8 cellular contexts compared by ENCODE assay signal in the genomic region with DNA sequence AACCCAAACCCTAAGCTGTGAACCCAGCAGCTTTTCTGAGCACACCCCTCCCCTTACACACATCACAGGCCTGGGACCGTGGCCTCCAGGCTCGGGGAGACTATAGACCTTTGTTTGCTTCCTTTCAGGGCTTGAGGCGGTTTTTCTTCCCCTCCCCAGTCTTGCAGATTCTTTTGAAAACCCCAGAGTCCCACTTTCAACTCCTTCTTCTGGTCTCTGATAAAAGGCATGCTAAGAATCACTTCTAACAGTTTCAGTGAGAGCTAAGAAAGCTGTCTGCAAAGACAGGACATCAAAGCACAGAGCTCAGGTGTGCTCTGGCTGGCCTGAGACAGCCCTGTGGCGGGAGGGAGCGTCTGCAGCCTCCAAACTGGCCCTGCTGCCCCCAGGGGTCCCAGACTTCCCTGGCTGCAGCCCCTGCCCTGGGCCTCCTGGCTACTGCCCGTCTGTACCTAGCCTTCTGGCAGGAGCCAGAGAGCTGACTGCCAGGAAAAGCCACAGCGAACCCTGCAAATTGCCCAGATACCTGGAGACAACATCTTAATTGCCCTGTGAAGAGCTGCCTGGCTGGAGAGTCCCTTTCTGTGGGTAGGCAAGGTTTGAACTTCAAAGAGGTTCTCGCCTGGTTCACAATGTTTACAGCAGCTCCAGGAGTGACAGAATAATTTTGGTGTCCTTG.
DNase-seq lines count a peak whose midpoint lies in the region; ATAC-seq and TF ChIP-seq lines count a peak whose summit lies in the region.

No MANE protein-coding gene starts in this region.

- H4K20me1 ChIP-seq in Loucy (ENCODE audit: insufficient read depth, low read length, poor library complexity, severe bottlenecking), result no peaks in the 10 kb centered on the region

- H3F3A ChIP-seq in Loucy (ENCODE audit: low read depth), result peaks cover 9% of the 10 kb centered on the region; the same call in 1 of the 2 replicates

- peak; percentile 81 for ATAC-seq in CD4-positive, alpha-beta T cell (ENCODE audit: poor library complexity)
- peak; percentile 38 for ATAC-seq in GM21367 (IDR thresholded peaks at IDR 0.05; ENCODE audit: unreplicated experiment)
- ATAC-seq in Right ventricle myocardium inferior, result no peak

- peaks cover 5% of the 10 kb centered on the region for H3K9me3 ChIP-seq in CD4-positive, alpha-beta T cell (ENCODE audit: control insufficient read depth, low read length)
- no peaks in the 10 kb centered on the region for H3K9me3 ChIP-seq in Loucy (ENCODE audit: insufficient read depth, low read depth, low read length)

- peak overlapping the region; percentile 42 for H3K4me3 ChIP-seq in Loucy (ENCODE audit: low read length, poor library complexity, severe bottlenecking)

- CTCF ChIA-PET in CD4-positive, alpha-beta T cell (lab: Charles Lee), result interaction anchor here (1.2 to 1.4 kb wide), 2 partner anchors 141 to 145 kb away, joined by 4 to 5 read pairs; no protein-coding TSS in a partner anchor
- CTCF ChIA-PET in activated naive CD4-positive, alpha-beta T cell treated with anti-CD3 and anti-CD28 coated beads, Interleukin-2, amount 10 ng/mL, durations not matched to agents 7 days and 5 days (lab: Charles Lee), result interaction anchor here (1.0 to 2.5 kb wide), 12 partner anchors 29 to 358 kb away, joined by 3 to 17 read pairs (median 4); partner anchors contain the start of gene GADD45G

- no peaks in the 10 kb centered on the region for H3K27me3 Mint-ChIP-seq in CD4-positive, alpha-beta T cell
- peaks cover 6% of the 10 kb centered on the region for H3K27me3 Mint-ChIP-seq in activated naive CD4-positive, alpha-beta T cell treated with anti-CD3 and anti-CD28 coated beads, Interleukin-2, amount 10 ng/mL, durations not matched to agents 7 days and 5 days
- peaks cover 11% of the 10 kb centered on the region for H3K27me3 Mint-ChIP-seq in glutamatergic neuron (ENCODE audit: unreplicated experiment)

- H3K4me1 Mint-ChIP-seq in CD4-positive, alpha-beta T cell (ENCODE audit: low read depth), result peaks cover 85% of the 10 kb centered on the region
- H3K4me1 Mint-ChIP-seq in activated naive CD4-positive, alpha-beta T cell treated with anti-CD3 and anti-CD28 coated beads, Interleukin-2, amount 10 ng/mL, durations not matched to agents 7 days and 5 days, result peaks cover 91% of the 10 kb centered on the region
- peaks cover 43% of the 10 kb centered on the region for H3K4me1 Mint-ChIP-seq in glutamatergic neuron (ENCODE audit: low read depth, unreplicated experiment)

- intact Hi-C loops in CD4-positive, alpha-beta T cell (cut with DNase I, micrococcal nuclease), result loop anchor here (5.0 kb wide), 3 partner anchors 41 to 141 kb away; partner anchors contain the start of gene GADD45G (in 1 of the 2)
- intact Hi-C loops in Right ventricle myocardium inferior (cut with DNase I), result no loop called here

- no peaks in the 10 kb centered on the region for H3K36me3 ChIP-seq in Loucy (ENCODE audit: insufficient read depth, low read length)

- peak overlapping the region; percentile 72 for H3K4me3 Mint-ChIP-seq in CD4-positive, alpha-beta T cell
- H3K4me3 Mint-ChIP-seq in activated naive CD4-positive, alpha-beta T cell treated with anti-CD3 and anti-CD28 coated beads, Interleukin-2, amount 10 ng/mL, durations not matched to agents 7 days and 5 days, result peak overlapping the region; percentile 54
- no peak overlapping the region for H3K4me3 Mint-ChIP-seq in glutamatergic neuron (ENCODE audit: unreplicated experiment)

- H3K79me2 ChIP-seq in Loucy (ENCODE audit: insufficient read depth, low read length), result no peaks in the 10 kb centered on the region

- H3K36me3 Mint-ChIP-seq in CD4-positive, alpha-beta T cell (ENCODE audit: low read depth), result no peaks in the 10 kb centered on the region
- peaks cover 4% of the 10 kb centered on the region for H3K36me3 Mint-ChIP-seq in activated naive CD4-positive, alpha-beta T cell treated with anti-CD3 and anti-CD28 coated beads, Interleukin-2, amount 10 ng/mL, durations not matched to agents 7 days and 5 days
- H3K36me3 Mint-ChIP-seq in glutamatergic neuron (ENCODE audit: unreplicated experiment), result no peaks in the 10 kb centered on the region

- H3K27me3 ChIP-seq in CD4-positive, alpha-beta T cell (ENCODE audit: control insufficient read depth, insufficient read depth, low read length), result no peaks in the 10 kb centered on the region
- no peaks in the 10 kb centered on the region for H3K27me3 ChIP-seq in Loucy (ENCODE audit: insufficient read depth, low read length, poor library complexity, severe bottlenecking)

- TF ChIP-seq CTCF in CD4-positive, alpha-beta T cell (IDR thresholded peaks at IDR 0.05), result no peak
- no peak for TF ChIP-seq CTCF in Loucy (conservative IDR thresholded peaks at IDR 0.05; ENCODE audit: low read length)
- no peak for TF ChIP-seq CTCF in glutamatergic neuron (IDR thresholded peaks at IDR 0.05; ENCODE audit: partially characterized antibody, unreplicated experiment)

- POLR2A ChIA-PET in CD4-positive, alpha-beta T cell (lab: Charles Lee), result interaction anchor here (0.7 to 2.4 kb wide), 8 partner anchors 9 to 138 kb away, joined by 3 to 8 read pairs (median 5); no protein-coding TSS in a partner anchor

- DNase-seq in CD4-positive, alpha-beta T cell, result peak; percentile 40 to 61 (median 48)
- peak; percentile 87 for DNase-seq in activated naive CD4-positive, alpha-beta T cell treated with anti-CD3 and anti-CD28 coated beads, Interleukin-2, amount 10 ng/mL, durations not matched to agents 7 days and 5 days
- DNase-seq in stimulated activated CD8-positive, alpha-beta memory T cell treated with anti-CD3 and anti-CD28 coated beads, Interleukin-7, amount 100 ng/mL, for 4 hours (ENCODE audit: low read depth in 2 of 2), result peak; percentile 9 to 12
- DNase-seq in Right ventricle myocardium inferior (ENCODE audit: missing footprints), result no peak
- DNase-seq in UCSD-AML1 (lab: John Stamatoyannopoulos, UW; ENCODE audit: unreplicated experiment), result no peak
- DNase-seq in glutamatergic neuron, result no peak

- H3K27ac Mint-ChIP-seq in CD4-positive, alpha-beta T cell, result peak overlapping the region; percentile 74
- H3K27ac Mint-ChIP-seq in activated naive CD4-positive, alpha-beta T cell treated with anti-CD3 and anti-CD28 coated beads, Interleukin-2, amount 10 ng/mL, durations not matched to agents 7 days and 5 days, result peak overlapping the region; percentile 88
- H3K27ac Mint-ChIP-seq in glutamatergic neuron (ENCODE audit: unreplicated experiment), result no peak overlapping the region

- peak overlapping the region; percentile 64 for H3K4me2 ChIP-seq in Loucy (ENCODE audit: low read depth, low read length, poor library complexity, severe bottlenecking)

- H3K9me3 Mint-ChIP-seq in CD4-positive, alpha-beta T cell, result no peaks in the 10 kb centered on the region
- peaks cover 10% of the 10 kb centered on the region for H3K9me3 Mint-ChIP-seq in activated naive CD4-positive, alpha-beta T cell treated with anti-CD3 and anti-CD28 coated beads, Interleukin-2, amount 10 ng/mL, durations not matched to agents 7 days and 5 days
- H3K9me3 Mint-ChIP-seq in glutamatergic neuron (ENCODE audit: unreplicated experiment), result peaks cover 18% of the 10 kb centered on the region

- no peaks in the 10 kb centered on the region for H3K9me2 ChIP-seq in Loucy (replicated peaks; ENCODE audit: low read depth, low read length)

- H3K4me1 ChIP-seq in Loucy (ENCODE audit: insufficient read depth, low read length, poor library complexity, severe bottlenecking), result peaks cover 33% of the 10 kb centered on the region

- peak overlapping the region; percentile 16 for H3K9ac ChIP-seq in Loucy (ENCODE audit: low read depth, low read length, poor library complexity, severe bottlenecking)

- peak overlapping the region; percentile 64; the same call in 1 of the 2 replicates for H2AFZ ChIP-seq in Loucy (ENCODE audit: low read length)

- H3K27ac ChIP-seq in CD4-positive, alpha-beta T cell (ENCODE audit: low read depth, low read length), result peak overlapping the region; percentile 17

Comparison
In these comparisons a context has a peak if more than half of its experiments do, and no peak if none do; other contexts are left out.
1. DNase-seq: peak in CD4-positive, alpha-beta T cell (10 of 10), activated naive CD4-positive, alpha-beta T cell treated with anti-CD3 and anti-CD28 coated beads, Interleukin-2, amount 10 ng/mL, durations not matched to agents 7 days and 5 days (single experiment) and stimulated activated CD8-positive, alpha-beta memory T cell treated with anti-CD3 and anti-CD28 coated beads, Interleukin-7, amount 100 ng/mL, for 4 hours (2 of 2); none in Right ventricle myocardium inferior (single experiment), UCSD-AML1 (single experiment) and glutamatergic neuron (single experiment).